Comparison of ENCODE assay signal across 11 cellular contexts in the genomic region with DNA sequence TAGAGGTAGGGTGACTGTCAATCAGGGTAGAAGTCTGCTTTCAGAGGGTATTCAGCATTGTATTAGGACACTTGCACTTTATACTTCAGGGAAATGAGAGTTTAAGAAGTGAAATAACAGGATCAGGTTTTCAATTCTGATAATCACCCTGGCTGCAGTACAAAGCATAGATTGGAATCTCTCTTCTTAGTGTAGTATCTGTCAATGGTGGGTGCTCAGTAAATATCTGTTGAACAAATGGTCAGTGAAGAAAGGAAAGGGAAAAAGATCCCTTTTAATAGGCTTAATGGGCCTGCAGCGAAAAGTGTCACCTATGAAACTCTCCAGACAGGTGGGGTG. TPM values are rescaled to one million over a fixed set of nuclear protein-coding genes. Genes with fewer than 3 reads are reported as not detected.
DNase-seq lines count a peak whose midpoint lies in the region; ATAC-seq and TF ChIP-seq lines count a peak whose summit lies in the region.
"Had no signal": no experiment of that assay in that cellular context is flagged by ENCODE, and none has a peak within 500 bp of the region (broad histone marks: within the 10 kb centered on the region; RNA-seq: fewer than 3 reads in every experiment).

No MANE protein-coding gene starts in this region.

- no peak for DNase-seq in CD4-positive, alpha-beta memory T cell
- no peak for DNase-seq in MCF 10A (ENCODE audit: unreplicated experiment)
- DNase-seq in NCI-H2171 treated with DMSO at 0.1 percent for 48 hours (lab: John Stamatoyannopoulos, UW): no peak
- DNase-seq in effector memory CD4-positive, alpha-beta T cell: no peak

- peaks cover 0 to 8% (median 0%) of the 10 kb centered on the region in 8 donors for H3K9me3 Mint-ChIP-seq in CD4-positive, alpha-beta memory T cell
- H3K9me3 Mint-ChIP-seq in MCF 10A (ENCODE audit: unreplicated experiment): no peaks in the 10 kb centered on the region
- H3K9me3 Mint-ChIP-seq: activated naive CD4-positive, alpha-beta T cell treated with anti-CD3 and anti-CD28 coated beads for 36 hours had no signal

- no TSS peak for BruUV-seq in MCF 10A (replicated peaks; lab: Mats Ljungman, UMichigan)

- peak overlapping the region in 5 of 8 donors; percentile 12 to 76 (median 57) for H3K4me3 Mint-ChIP-seq in CD4-positive, alpha-beta memory T cell
- H3K4me3 Mint-ChIP-seq in MCF 10A (ENCODE audit: unreplicated experiment): peak overlapping the region; percentile 61

- POLR2A ChIA-PET in CD4-positive, alpha-beta memory T cell (lab: Charles Lee; ENCODE audit: partially characterized antibody): interaction anchor here (1.1 to 1.7 kb wide), 3 partner anchors 46 to 51 kb away, joined by 4 to 8 read pairs (median 6); a partner anchor contains a TSS
- POLR2A ChIA-PET in MCF 10A (lab: Yijun Ruan, JAX): interaction anchor here (0.6 to 3.4 kb wide), 19 partner anchors 11 to 341 kb away, joined by 3 to 34 read pairs (median 3); a partner anchor contains a TSS

- intact Hi-C loops in CD4-positive, alpha-beta memory T cell (cut with micrococcal nuclease): no loop called here
- intact Hi-C loops in MCF 10A (cut with micrococcal nuclease): loop anchor here (1.0 to 5.0 kb wide), 4 partner anchors 44 to 206 kb away; a partner anchor contains a TSS

- no peaks in the 10 kb centered on the region for H3K36me3 Mint-ChIP-seq in CD4-positive, alpha-beta memory T cell
- no peaks in the 10 kb centered on the region for H3K36me3 Mint-ChIP-seq in MCF 10A (ENCODE audit: insufficient read depth, unreplicated experiment)

- peaks cover 9% of the 10 kb centered on the region for H3K4me1 ChIP-seq in CD4-positive, alpha-beta memory T cell (ENCODE audit: insufficient read depth, low read length)
- H3K4me1 ChIP-seq in HUES48 (ENCODE audit: control insufficient read depth, insufficient read depth, low read length) (peaks cover 17% of the 10 kb centered on the region), neuron (ENCODE audit: insufficient read depth, low read length) (peaks cover 11% of the 10 kb centered on the region)
- H3K4me1 ChIP-seq in effector memory CD4-positive, alpha-beta T cell (ENCODE audit: control insufficient read depth, insufficient read depth, low read length, poor library complexity, severe bottlenecking): peaks cover 5% of the 10 kb centered on the region
- H3K4me1 ChIP-seq: left lung, psoas muscle had no signal

- H3K4me1 Mint-ChIP-seq in CD4-positive, alpha-beta memory T cell: peaks cover 9 to 17% (median 14%) of the 10 kb centered on the region in 4 donors
- H3K4me1 Mint-ChIP-seq in MCF 10A (ENCODE audit: insufficient read depth, unreplicated experiment): peaks cover 26% of the 10 kb centered on the region

- ATAC-seq in HG02798 (IDR thresholded peaks at IDR 0.05; ENCODE audit: poor library complexity, unreplicated experiment) (no peak), HG02623 (IDR thresholded peaks at IDR 0.05; ENCODE audit: unreplicated experiment) (no peak)

- H3K27me3 Mint-ChIP-seq in CD4-positive, alpha-beta memory T cell: peaks cover 7 to 10% of the 10 kb centered on the region in 2 donors
- H3K27me3 Mint-ChIP-seq in MCF 10A (ENCODE audit: insufficient read depth, unreplicated experiment): no peaks in the 10 kb centered on the region

- no peaks in the 10 kb centered on the region for H3K36me3 ChIP-seq in CD4-positive, alpha-beta memory T cell (ENCODE audit: insufficient read depth, low read length)
- H3K36me3 ChIP-seq in HUES48 (ENCODE audit: control insufficient read depth, insufficient read depth, low read length) (no peaks in the 10 kb centered on the region), neuron (ENCODE audit: insufficient read depth, low read length) (no peaks in the 10 kb centered on the region)
- no peaks in the 10 kb centered on the region for H3K36me3 ChIP-seq in effector memory CD4-positive, alpha-beta T cell (ENCODE audit: control insufficient read depth, insufficient read depth, low read length)
- H3K36me3 ChIP-seq: left lung had no signal

- CTCF ChIA-PET in CD4-positive, alpha-beta memory T cell (lab: Charles Lee; ENCODE audit: partially characterized antibody): interaction anchor here (1.3 to 1.8 kb wide), 3 partner anchors 25 to 52 kb away, joined by 3 to 7 read pairs (median 4); a partner anchor contains a TSS
- CTCF ChIA-PET in MCF 10A (lab: Yijun Ruan, JAX): interaction anchor here (0.6 to 3.2 kb wide), 12 partner anchors 43 to 602 kb away, joined by 3 to 17 read pairs (median 4); a partner anchor contains a TSS

- no peaks in the 10 kb centered on the region for H3K27me3 ChIP-seq in CD4-positive, alpha-beta memory T cell (ENCODE audit: insufficient read depth, low read length)
- H3K27me3 ChIP-seq in HUES48 (ENCODE audit: control insufficient read depth, insufficient read depth, low read length) (no peaks in the 10 kb centered on the region), neuron (ENCODE audit: insufficient read depth, low read length) (no peaks in the 10 kb centered on the region)
- H3K27me3 ChIP-seq in effector memory CD4-positive, alpha-beta T cell (replicated peaks; ENCODE audit: control insufficient read depth, insufficient read depth, low read length, poor library complexity, severe bottlenecking): no peaks in the 10 kb centered on the region

- H3K4me3 ChIP-seq in CD4-positive, alpha-beta memory T cell (ENCODE audit: low read length in 2 of 2): no peak overlapping the region
- H3K4me3 ChIP-seq in HUES48 (ENCODE audit: low read depth, low read length): peak overlapping the region; percentile 17; the same call in 1 of the 2 replicates
- no peak overlapping the region for H3K4me3 ChIP-seq in neuron (ENCODE audit: low read length)
- H3K4me3 ChIP-seq in effector memory CD4-positive, alpha-beta T cell (ENCODE audit: insufficient read depth, low read depth, low read length, poor library complexity, severe bottlenecking): no peak overlapping the region
- H3K4me3 ChIP-seq: left lung, psoas muscle had no signal

- peak overlapping the region in 2 of 7 donors; percentile 7 to 50 for H3K27ac Mint-ChIP-seq in CD4-positive, alpha-beta memory T cell
- peak overlapping the region; percentile 94 for H3K27ac Mint-ChIP-seq in MCF 10A (ENCODE audit: low read depth, unreplicated experiment)

- H3K9ac ChIP-seq in HUES48 (ENCODE audit: low read depth, low read length): no peak overlapping the region

- peak overlapping the region; percentile 21 for H2AFZ ChIP-seq in neuron (ENCODE audit: low read depth, low read length)

- H3K27ac ChIP-seq in CD4-positive, alpha-beta memory T cell (ENCODE audit: low read depth, low read length): no peak overlapping the region
- H3K27ac ChIP-seq in HUES48 (ENCODE audit: low read depth, low read length): peak overlapping the region; percentile 86
- H3K27ac ChIP-seq in effector memory CD4-positive, alpha-beta T cell (ENCODE audit: insufficient read depth, low read length, poor library complexity, severe bottlenecking): no peak overlapping the region
- H3K27ac ChIP-seq: psoas muscle had no signal

- TF ChIP-seq CTCF in MCF 10A (IDR thresholded peaks at IDR 0.05; ENCODE audit: unreplicated experiment): no peak

- no peaks in the 10 kb centered on the region for H3K9me3 ChIP-seq in CD4-positive, alpha-beta memory T cell (ENCODE audit: control insufficient read depth in 1 of 2, low read length in 2 of 2)
- H3K9me3 ChIP-seq in HUES48 (ENCODE audit: control insufficient read depth, insufficient read depth, low read length): no peaks in the 10 kb centered on the region
- no peaks in the 10 kb centered on the region for H3K9me3 ChIP-seq in neuron (ENCODE audit: low read length)
- no peaks in the 10 kb centered on the region for H3K9me3 ChIP-seq in effector memory CD4-positive, alpha-beta T cell (ENCODE audit: control insufficient read depth, low read length)
- H3K9me3 ChIP-seq: psoas muscle had no signal

RNA-seq across cellular contexts. Expression of a gene that starts 18.7 kb away (rescaled TPM):
- not detected for total RNA-seq in CD4-positive, alpha-beta memory T cell
- polyA plus RNA-seq in CD4-positive, alpha-beta memory T cell: under 1 TPM; 0.22 to 0.32 TPM
- 0.47 and 0.54 TPM in 2 replicates for total RNA-seq in MCF 10A (2022)

RNA-seq across cellular contexts. Expression of a gene that starts 50.0 kb away (rescaled TPM):
- total RNA-seq in CD4-positive, alpha-beta memory T cell: 10 to 100 TPM; 41.0 to 41.6 TPM
- 10 to 100 TPM; 52.5 to 63.0 TPM for polyA plus RNA-seq in CD4-positive, alpha-beta memory T cell
- 27.9 and 40.0 TPM in 2 replicates for total RNA-seq in MCF 10A (2022)

RNA-seq across cellular contexts. Expression of a gene that starts 51.4 kb away (rescaled TPM):
- 1 to 10 TPM; 5.2 to 5.4 TPM for total RNA-seq in CD4-positive, alpha-beta memory T cell
- polyA plus RNA-seq in CD4-positive, alpha-beta memory T cell: 1 to 10 TPM; 7.3 to 8.4 TPM
- 13.3 and 17.8 TPM in 2 replicates for total RNA-seq in MCF 10A (2022)
